Comparison of ENCODE assay signal across 7 cellular contexts in genomic region chr7:138000081-138000701, GRCh38. TPM values are rescaled to one million over a fixed set of nuclear protein-coding genes. Genes with fewer than 3 reads are reported as not detected.
DNase-seq lines count a peak whose midpoint lies in the region; ATAC-seq and TF ChIP-seq lines count a peak whose summit lies in the region.

No MANE protein-coding gene starts in this region.

- peaks cover 59% of the 10 kb centered on the region for H3K79me2 ChIP-seq in smooth muscle cell (ENCODE audit: low read depth)

- TF ChIP-seq CTCF in GM06990 (IDR thresholded peaks at IDR 0.05; ENCODE audit: insufficient read depth, low read length, poor library complexity, severe bottlenecking) = no peak
- no peak for TF ChIP-seq CTCF in NB4 (IDR thresholded peaks at IDR 0.05; ENCODE audit: low read depth, low read length)
- TF ChIP-seq CTCF in body of pancreas (IDR thresholded peaks at IDR 0.05) = no peak
- no peak for TF ChIP-seq CTCF in smooth muscle cell (IDR thresholded peaks at IDR 0.05; ENCODE audit: borderline replicate concordance, insufficient read depth, poor library complexity, severe bottlenecking)

- peaks cover 50% of the 10 kb centered on the region for H4K20me1 ChIP-seq in smooth muscle cell (ENCODE audit: low read depth)

- H3K36me3 ChIP-seq in GM06990 (ENCODE audit: control insufficient read depth, insufficient read depth, low read length) (no peaks in the 10 kb centered on the region; the same call in 1 of the 2 replicates), body of pancreas (replicated peaks in 1 of 2; ENCODE audit: insufficient read depth in 1 of 2, low read depth in 2 of 2) (no peaks in the 10 kb centered on the region), smooth muscle cell (ENCODE audit: low read depth) (no peaks in the 10 kb centered on the region)

- H3K4me3 ChIP-seq in GM06990 (replicated peaks; ENCODE audit: low read depth, low read length) (peak overlapping the region; percentile 97), NB4 (ENCODE audit: low read depth, low read length) (peak overlapping the region; percentile 73), body of pancreas (peak overlapping the region; percentile 20 to 67), smooth muscle cell (peak overlapping the region; percentile 77)

- no peak for ATAC-seq in body of pancreas
- ATAC-seq in GM18870 (IDR thresholded peaks at IDR 0.05; ENCODE audit: unreplicated experiment) = no peak

- TF ChIP-seq POLR2A in NB4 (IDR thresholded peaks at IDR 0.05; ENCODE audit: extremely low read depth, insufficient read length) (no peak), body of pancreas (IDR thresholded peaks at IDR 0.05) (peak in 1 of 3 donors; percentile 3)

- no peaks in the 10 kb centered on the region for H3K27me3 ChIP-seq in GM06990 (replicated peaks; ENCODE audit: control insufficient read depth, insufficient read depth, low read length)
- H3K27me3 ChIP-seq in body of pancreas = no peaks in the 10 kb centered on the region
- no peaks in the 10 kb centered on the region for H3K27me3 ChIP-seq in smooth muscle cell (ENCODE audit: low read depth)

- H3K27ac ChIP-seq in body of pancreas (peak overlapping the region; percentile 88 to 96 (median 93)), smooth muscle cell (ENCODE audit: low read depth) (peak overlapping the region; percentile 97)

- H3K9me3 ChIP-seq in body of pancreas (no peaks in the 10 kb centered on the region), smooth muscle cell (replicated peaks; ENCODE audit: low read depth) (no peaks in the 10 kb centered on the region)

- H3K4me1 ChIP-seq in body of pancreas (peaks cover 37% of the 10 kb centered on the region), smooth muscle cell (ENCODE audit: low read depth) (peaks cover 25% of the 10 kb centered on the region)

- H3K4me2 ChIP-seq in smooth muscle cell = peak overlapping the region; percentile 95

- WGBS in body of pancreas, 2 donors = 9 to 19% methylated on average over 7 of the region's 7 CpGs
- 9% methylated on average over 7 of the region's 7 CpGs for WGBS in smooth muscle cell (ENCODE audit: low lambda C conversion rate)

- H3F3A ChIP-seq in smooth muscle cell (ENCODE audit: low read depth) = peaks cover 7% of the 10 kb centered on the region

- H2AFZ ChIP-seq in smooth muscle cell (ENCODE audit: low read depth) = no peak overlapping the region

- intact Hi-C loops in body of pancreas (cut with DNase I) = no loop called here

- peak overlapping the region; percentile 98 for H3K9ac ChIP-seq in smooth muscle cell (ENCODE audit: low read depth)

- no peak for DNase-seq in GM06990 (ENCODE audit: extremely low read depth, insufficient read length)
- peak; percentile 82 for DNase-seq in NB4 (ENCODE audit: low read depth)
- DNase-seq in body of pancreas = peak; percentile 48 to 69 (median 56)
- DNase-seq in iPS-NIHi7 (ENCODE audit: extremely low spot score) = peak; percentile 32
- no peak for DNase-seq in smooth muscle cell (lab: John Stamatoyannopoulos, UW; ENCODE audit: unreplicated experiment)
- no peak for DNase-seq in NCI-H1930 (lab: John Stamatoyannopoulos, UW)

RNA-seq across cellular contexts. Expression of gene CREB3L2, which starts 1.7 kb away (rescaled TPM):
- 10 to 100 TPM; 21.3 to 28.0 TPM for total RNA-seq in body of pancreas
- 46.4 and 69.1 TPM in 2 replicates for total RNA-seq in smooth muscle cell
- polyA plus RNA-seq in smooth muscle cell = 27.4 and 37.6 TPM in 2 replicates

Comparison
In these comparisons a context has a peak if more than half of its experiments do, and no peak if none do; other contexts are left out.
1. DNase-seq: peak in NB4 (single experiment), body of pancreas (4 of 4) and iPS-NIHi7 (single experiment); none in GM06990 (single experiment), smooth muscle cell (single experiment) and NCI-H1930 (0 of 2).
2. H3K4me3 ChIP-seq: peak in every context shown above with its lines; median percentile 97 in GM06990; 77 in smooth muscle cell; 73 in NB4; 44 in body of pancreas.